1 cellular context compared by ENCODE assay signal in genomic region chr4:79213040-79213439, GRCh38.
TF ChIP-seq lines count a peak whose summit lies in the region.

No MANE protein-coding gene starts in this region.

TF ChIP-seq in K562, 482 proteins besides CTCF, POLR2A, EP300 and RAD21 (continued from another document):
- TF ChIP-seq AFF1 (IDR thresholded peaks at IDR 0.05; ENCODE audit: low read depth in 1 of 2, partially characterized antibody in 2 of 2) (peak in 1 of 2 experiments; percentile 20), MAFG (tag; conservative IDR thresholded peaks at IDR 0.05) (no peak), ZNF347 (CRISPR knock-in tag; IDR thresholded peaks at IDR 0.05; ENCODE audit: low read depth) (no peak), RBM15 (IDR thresholded peaks at IDR 0.05; ENCODE audit: insufficient read depth, low read length) (no peak), HMG20A (CRISPR knock-in tag; conservative IDR thresholded peaks at IDR 0.05) (no peak), TSHZ1 (CRISPR knock-in tag; IDR thresholded peaks at IDR 0.05) (no peak), MEF2D (tag; conservative IDR thresholded peaks at IDR 0.05; ENCODE audit: low read depth) (no peak), PBX2 (CRISPR knock-in tag; IDR thresholded peaks at IDR 0.05; ENCODE audit: low read depth) (no peak), PBX2 (tag; conservative IDR thresholded peaks at IDR 0.05; ENCODE audit: low read depth) (peak; percentile 27; the same call in 1 of the 2 replicates), MLLT1 (IDR thresholded peaks at IDR 0.05) (peak in 1 of 2 experiments; percentile 78; a peak in 2 of 4 replicates), BRD9 (IDR thresholded peaks at IDR 0.05; ENCODE audit: low read depth, partially characterized antibody) (peak; percentile 55), HMBOX1 (IDR thresholded peaks at IDR 0.05) (no peak), SMAD3 (CRISPR knock-in tag; conservative IDR thresholded peaks at IDR 0.05) (0 out of 2 replicates have a peak, but pooled peaks have one; percentile 20), ZBTB7A (IDR thresholded peaks at IDR 0.05; ENCODE audit: borderline replicate concordance, control insufficient read depth, low read depth, low read length) (no peak), BRF2 (IDR thresholded peaks at IDR 0.05; ENCODE audit: borderline replicate concordance, insufficient read depth, insufficient read length) (no peak)
TF ChIP-seq in K562: peak in this region for 14.
